Comparison of ENCODE assay signal across 8 cellular contexts in genomic region chr3:193593666-193594025, GRCh38. TPM values are rescaled to one million over a fixed set of nuclear protein-coding genes. Genes with fewer than 3 reads are reported as not detected.
DNase-seq lines count a peak whose midpoint lies in the region; ATAC-seq and TF ChIP-seq lines count a peak whose summit lies in the region.

No MANE protein-coding gene starts in this region.

- H3K9me3 Mint-ChIP-seq in activated naive CD4-positive, alpha-beta T cell treated with anti-CD3 and anti-CD28 coated beads for 36 hours: no peaks in the 10 kb centered on the region

- H3K4me3 ChIP-seq in NT2/D1 (ENCODE audit: insufficient read length, low read depth) (peak overlapping the region; percentile 84), psoas muscle (peak overlapping the region; percentile 94)

- ATAC-seq in HG02885 (IDR thresholded peaks at IDR 0.05; ENCODE audit: poor library complexity, unreplicated experiment) (peak; percentile 13), Right ventricle myocardium superior (ENCODE audit: poor library complexity) (peak; percentile 5), psoas muscle (peak in 3 of 4 donors; percentile 2 to 35 (median 8)), GM18858 (IDR thresholded peaks at IDR 0.05; ENCODE audit: unreplicated experiment) (no peak), HG02970 (IDR thresholded peaks at IDR 0.05; ENCODE audit: low FRiP score, unreplicated experiment) (no peak)

- peak overlapping the region; percentile 98 for H3K27ac Mint-ChIP-seq in activated naive CD4-positive, alpha-beta T cell treated with anti-CD3 and anti-CD28 coated beads for 36 hours

- H3K27ac ChIP-seq in psoas muscle: peak overlapping the region; percentile 92

- H3K27me3 ChIP-seq in NT2/D1 (ENCODE audit: insufficient read depth, insufficient read length) (peaks cover 8% of the 10 kb centered on the region), psoas muscle (ENCODE audit: insufficient read depth in 3 of 3, low read length in 2 of 3) (no peaks in the 10 kb centered on the region)

- TF ChIP-seq CTCF in GM13976 (IDR thresholded peaks at IDR 0.05; ENCODE audit: borderline replicate concordance, control extremely low read depth, extremely low read depth, insufficient read depth, missing control alignments) (no peak), psoas muscle (IDR thresholded peaks at IDR 0.05) (no peak)

- H3K4me3 Mint-ChIP-seq in activated naive CD4-positive, alpha-beta T cell treated with anti-CD3 and anti-CD28 coated beads for 36 hours: peak overlapping the region; percentile 93

- H3K36me3 Mint-ChIP-seq in activated naive CD4-positive, alpha-beta T cell treated with anti-CD3 and anti-CD28 coated beads for 36 hours (ENCODE audit: low read depth): peaks cover 23% of the 10 kb centered on the region

- DNase-seq in GM13976 (ENCODE audit: low spot score) (peak; percentile 49), NT2/D1 (ENCODE audit: low read depth, low spot score) (no peak), Right ventricle myocardium superior (no peak), psoas muscle (no peak)
- DNase-seq in activated naive CD4-positive, alpha-beta T cell treated with anti-CD3 and anti-CD28 coated beads for 36 hours: peak; percentile 68

- intact Hi-C loops in activated naive CD4-positive, alpha-beta T cell treated with anti-CD3 and anti-CD28 coated beads for 36 hours (cut with micrococcal nuclease): loop anchor here (1.0 to 5.0 kb wide), 6 partner anchors 13 to 713 kb away; partner anchors contain the start of gene HES1
- intact Hi-C loops in Right ventricle myocardium superior (cut with DNase I): no loop called here
- intact Hi-C loops in psoas muscle (cut with DNase I): loop anchor here in 1 of 2 donors (10.0 kb wide), 1 partner anchor 349 kb away; the partner anchor contains the start of gene PLAAT1

- CTCF ChIA-PET in activated naive CD4-positive, alpha-beta T cell treated with anti-CD3 and anti-CD28 coated beads for 36 hours (lab: Charles Lee): no interaction called here

- in situ Hi-C loops in GM13976 (cut with MboI; ENCODE audit: low sequenced_read_pairs, unreplicated experiment): no loop called here

- peaks cover 52% of the 10 kb centered on the region for H3K4me1 Mint-ChIP-seq in activated naive CD4-positive, alpha-beta T cell treated with anti-CD3 and anti-CD28 coated beads for 36 hours (ENCODE audit: low read depth)

- H3K4me1 ChIP-seq in NT2/D1 (ENCODE audit: insufficient read depth, insufficient read length) (peaks cover 3% of the 10 kb centered on the region), psoas muscle (peaks cover 23% of the 10 kb centered on the region)

- 0 to 1% (median 0%) methylated on average over 11 of the region's 11 CpGs for WGBS in psoas muscle, 3 donors

- peak overlapping the region; percentile 84 for H3K9ac ChIP-seq in NT2/D1 (ENCODE audit: insufficient read length, low read depth)

- H3K9me3 ChIP-seq in NT2/D1 (ENCODE audit: insufficient read depth, low read length) (no peaks in the 10 kb centered on the region), psoas muscle (no peaks in the 10 kb centered on the region)

- H3K27me3 Mint-ChIP-seq in activated naive CD4-positive, alpha-beta T cell treated with anti-CD3 and anti-CD28 coated beads for 36 hours (ENCODE audit: low read depth): no peaks in the 10 kb centered on the region

- peaks cover 21% of the 10 kb centered on the region for H3K36me3 ChIP-seq in NT2/D1 (ENCODE audit: insufficient read depth, insufficient read length, low read length)
- H3K36me3 ChIP-seq in psoas muscle (ENCODE audit: insufficient read depth in 1 of 2, low read depth in 1 of 2): peaks cover 2 to 7% of the 10 kb centered on the region in 2 donors

RNA-seq across cellular contexts. Expression of gene OPA1, which starts 0.6 kb away (rescaled TPM):
- 10 to 100 TPM; 91.7 to 96.0 TPM for total RNA-seq in activated naive CD4-positive, alpha-beta T cell treated with anti-CD3 and anti-CD28 coated beads for 36 hours
- total RNA-seq in Right ventricle myocardium superior (105 TPM), psoas muscle (100 to 1,000 TPM in 1 of 4 donors, 10 to 100 TPM in 3; 73.4 to 129 (median 82.2) TPM)
- polyA plus RNA-seq in psoas muscle: 10 to 100 TPM; 29.4 to 46.5 (median 45.6) TPM

RNA-seq across cellular contexts. Expression of gene ATP13A4, which starts 39.0 kb away (rescaled TPM):
- 1 to 10 TPM; 2.4 to 2.8 TPM for total RNA-seq in activated naive CD4-positive, alpha-beta T cell treated with anti-CD3 and anti-CD28 coated beads for 36 hours
- total RNA-seq in Right ventricle myocardium superior (0.11 TPM), psoas muscle (under 1 TPM in 3 of 4 donors, not detected in 1; 0.10 to 0.36 (median 0.25) TPM)
- polyA plus RNA-seq in psoas muscle: under 1 TPM in 1 of 3 donors, not detected in 2; 0.18 TPM

Comparison
In these comparisons a context has a peak if more than half of its experiments do, and no peak if none do; other contexts are left out.
1. DNase-seq: peak in GM13976 (single experiment) and activated naive CD4-positive, alpha-beta T cell treated with anti-CD3 and anti-CD28 coated beads for 36 hours (single experiment); none in NT2/D1 (single experiment), Right ventricle myocardium superior (single experiment) and psoas muscle (0 of 2).
2. ATAC-seq: peak in HG02885 (single experiment), Right ventricle myocardium superior (single experiment) and psoas muscle (3 of 4); none in GM18858 (single experiment) and HG02970 (single experiment).